17 cellular contexts compared by ENCODE assay signal in genomic region chr15:80659375-80659774, GRCh38.
"Had no signal": no experiment of that assay in that cellular context is flagged by ENCODE, and none has a peak within 500 bp of the region (broad histone marks: within the 10 kb centered on the region; RNA-seq: fewer than 3 reads in every experiment).

No MANE protein-coding gene starts in this region.

- H3K27ac Mint-ChIP-seq: activated B cell treated with CpG ODN at 0.5 μM for 24 hours; activated CD8-positive, alpha-beta T cell treated with anti-CD3 and anti-CD28 coated beads for 36 hours; activated naive CD8-positive, alpha-beta T cell treated with anti-CD3 and anti-CD28 coated beads for 36 hours; effector memory CD8-positive, alpha-beta T cell; naive B cell; stimulated activated naive CD8-positive, alpha-beta T cell treated with anti-CD3 and anti-CD28 coated beads, Interleukin-15, amount 100 ng/mL, for 72 hours had no signal

- H3K9me3 ChIP-seq: lower lobe of right lung, ovary, spleen, upper lobe of left lung had no signal

- H3K4me3 Mint-ChIP-seq: activated B cell treated with CpG ODN at 0.5 μM for 24 hours; activated CD8-positive, alpha-beta T cell treated with anti-CD3 and anti-CD28 coated beads for 36 hours; activated naive CD8-positive, alpha-beta T cell treated with anti-CD3 and anti-CD28 coated beads for 36 hours; effector memory CD8-positive, alpha-beta T cell; naive B cell; stimulated activated naive CD8-positive, alpha-beta T cell treated with anti-CD3 and anti-CD28 coated beads, Interleukin-15, amount 100 ng/mL, for 72 hours had no signal

- H3K4me1 Mint-ChIP-seq: activated B cell treated with CpG ODN at 0.5 μM for 24 hours; activated naive CD8-positive, alpha-beta T cell treated with anti-CD3 and anti-CD28 coated beads for 36 hours; naive B cell; stimulated activated naive CD8-positive, alpha-beta T cell treated with anti-CD3 and anti-CD28 coated beads, Interleukin-15, amount 100 ng/mL, for 72 hours had no signal

- ATAC-seq: activated CD8-positive, alpha-beta T cell treated with anti-CD3 and anti-CD28 coated beads for 36 hours; effector memory CD8-positive, alpha-beta T cell; left cardiac atrium; sciatic nerve; stimulated activated naive CD8-positive, alpha-beta T cell treated with anti-CD3 and anti-CD28 coated beads, Interleukin-15, amount 100 ng/mL, for 72 hours had no signal

- H3K27ac ChIP-seq: lower lobe of right lung, ovary, spleen, upper lobe of left lung had no signal

- H3K36me3 Mint-ChIP-seq: activated naive CD8-positive, alpha-beta T cell treated with anti-CD3 and anti-CD28 coated beads for 36 hours; naive B cell had no signal

- H3K27me3 ChIP-seq: ovary, spleen, upper lobe of left lung had no signal

- H3K36me3 ChIP-seq: lower lobe of right lung, ovary, spleen, upper lobe of left lung had no signal

- FAIRE-seq: TTC549 had no signal

- DNase-seq: activated B cell treated with CpG ODN at 0.5 μM for 24 hours; activated CD4-positive, alpha-beta T cell treated with anti-CD3 and anti-CD28 coated beads for 48 hours; activated CD8-positive, alpha-beta T cell treated with anti-CD3 and anti-CD28 coated beads for 36 hours; activated naive CD8-positive, alpha-beta T cell treated with anti-CD3 and anti-CD28 coated beads for 36 hours; activated T-cell treated with anti-CD3 and anti-CD28 coated beads, Interleukin-2, amount 50 U/mL, for 48 hours; cerebellar nuclear complex; effector memory CD8-positive, alpha-beta T cell; left cardiac atrium; lower lobe of right lung; naive B cell; ovary; spleen; stimulated activated naive CD8-positive, alpha-beta T cell treated with anti-CD3 and anti-CD28 coated beads, Interleukin-15, amount 100 ng/mL, for 72 hours; T-helper 2 cell; upper lobe of left lung had no signal

- H3K4me3 ChIP-seq: lower lobe of right lung, ovary, spleen, upper lobe of left lung had no signal

- H3K9me3 Mint-ChIP-seq: effector memory CD8-positive, alpha-beta T cell had no signal
